ENCODE assay signal across 23 cellular contexts in genomic region chr14:100127853-100128455, GRCh38. TPM values are rescaled to one million over a fixed set of nuclear protein-coding genes. Genes with fewer than 3 reads are reported as not detected.
DNase-seq lines count a peak whose midpoint lies in the region; ATAC-seq lines count a peak whose summit lies in the region.
"Had no signal": no experiment of that assay in that cellular context is flagged by ENCODE, and none has a peak within 500 bp of the region (broad histone marks: within the 10 kb centered on the region; RNA-seq: fewer than 3 reads in every experiment).

No MANE protein-coding gene starts in this region.

- peaks cover 10 to 82% (median 25%) of the 10 kb centered on the region in 11 experiments; a peak in 17 of 22 replicates for H4K20me1 ChIP-seq in BLaER1 treated with 17β-estradiol and CSF1 and Interleukin-3, amounts not matched to agents 10 nM and 100 nM

- DNase-seq in activated CD4-positive, alpha-beta T cell treated with anti-CD3 and anti-CD28 coated beads, Interleukin-2, amount 10 ng/mL, durations not matched to agents 24 days and 14 days, result no peak
- DNase-seq in activated CD4-positive, alpha-beta T cell treated with anti-CD3 and anti-CD28 coated beads for 4 hours, result no peak
- DNase-seq in naive thymus-derived CD8-positive, alpha-beta T cell, result no peak
- DNase-seq in NCI-H1417 (lab: John Stamatoyannopoulos, UW) (no peak), COLO668 (lab: John Stamatoyannopoulos, UW; ENCODE audit: unreplicated experiment) (no peak)
- DNase-seq: 8988T; Calu3; CD4-positive, CD25-positive, alpha-beta regulatory T cell; EL; KBM-7; MV-4-11; NCI-H1417 treated with DMSO at 0.1 percent for 48 hours; NCI-H187 treated with DMSO at 0.1 percent for 48 hours; NCI-H345; NCI-H524 treated with DMSO at 0.1 percent for 48 hours; SHP77 had no signal

- no peaks in the 10 kb centered on the region for H3K9me3 ChIP-seq in BLaER1 treated with 17β-estradiol and CSF1 and Interleukin-3, amounts not matched to agents 10 nM and 100 nM (replicated peaks in 1 of 11)

- POLR2A ChIA-PET in naive thymus-derived CD8-positive, alpha-beta T cell (lab: Charles Lee), result interaction anchor here (0.6 to 1.5 kb wide), 8 partner anchors 11 to 63 kb away, joined by 3 to 4 read pairs (median 3); partner anchors contain the start of gene EVL

- H3K4me2 ChIP-seq in BLaER1 treated with 17β-estradiol and CSF1 and Interleukin-3, amounts not matched to agents 10 nM and 100 nM, result peak overlapping the region in 9 of 11 experiments; percentile 8 to 50 (median 24); a peak in 9 of 22 replicates
- H3K4me2 ChIP-seq: GM23338 had no signal

- H3K27ac Mint-ChIP-seq in activated CD4-positive, alpha-beta T cell treated with anti-CD3 and anti-CD28 coated beads, Interleukin-2, amount 10 ng/mL, durations not matched to agents 24 days and 14 days, result peak overlapping the region; percentile 30
- H3K27ac Mint-ChIP-seq in activated naive CD8-positive, alpha-beta T cell, result peak overlapping the region; percentile 86
- H3K27ac Mint-ChIP-seq in naive thymus-derived CD8-positive, alpha-beta T cell, result peak overlapping the region in 6 of 10 donors; percentile 59 to 91 (median 73)
- H3K27ac Mint-ChIP-seq: GM23338 had no signal

- H3K27ac ChIP-seq in BLaER1 treated with 17β-estradiol and CSF1 and Interleukin-3, amounts not matched to agents 10 nM and 100 nM, result no peak overlapping the region

- peaks cover 37 to 71% (median 56%) of the 10 kb centered on the region in 10 experiments for H3K4me1 ChIP-seq in BLaER1 treated with 17β-estradiol and CSF1 and Interleukin-3, amounts not matched to agents 10 nM and 100 nM

- no peak overlapping the region for H3K9ac ChIP-seq in BLaER1 treated with 17β-estradiol and CSF1 and Interleukin-3, amounts not matched to agents 10 nM and 100 nM

- ATAC-seq in naive thymus-derived CD8-positive, alpha-beta T cell, result no peak
- no peak for ATAC-seq in HG03521 (IDR thresholded peaks at IDR 0.05; ENCODE audit: unreplicated experiment)
- ATAC-seq: GM23338, HCT116 had no signal

- no peak overlapping the region for H3K4me3 ChIP-seq in BLaER1 treated with 17β-estradiol and CSF1 and Interleukin-3, amounts not matched to agents 10 nM and 100 nM
- H3K4me3 ChIP-seq: GM23338 had no signal

- no peaks in the 10 kb centered on the region for H3K9me3 Mint-ChIP-seq in activated CD4-positive, alpha-beta T cell treated with anti-CD3 and anti-CD28 coated beads, Interleukin-2, amount 10 ng/mL, durations not matched to agents 24 days and 14 days
- no peaks in the 10 kb centered on the region for H3K9me3 Mint-ChIP-seq in activated naive CD8-positive, alpha-beta T cell (ENCODE audit: low read depth)
- H3K9me3 Mint-ChIP-seq in naive thymus-derived CD8-positive, alpha-beta T cell, result no peaks in the 10 kb centered on the region
- H3K9me3 Mint-ChIP-seq: GM23338 had no signal

- H3K4me1 Mint-ChIP-seq in activated CD4-positive, alpha-beta T cell treated with anti-CD3 and anti-CD28 coated beads, Interleukin-2, amount 10 ng/mL, durations not matched to agents 24 days and 14 days, result peaks cover 5% of the 10 kb centered on the region
- peaks cover 5% of the 10 kb centered on the region for H3K4me1 Mint-ChIP-seq in activated naive CD8-positive, alpha-beta T cell (ENCODE audit: low read depth)
- H3K4me1 Mint-ChIP-seq in naive thymus-derived CD8-positive, alpha-beta T cell, result peaks cover 2 to 20% (median 13%) of the 10 kb centered on the region in 4 donors

- H3K36me3 ChIP-seq in BLaER1 treated with 17β-estradiol and CSF1 and Interleukin-3, amounts not matched to agents 10 nM and 100 nM, result peaks cover 59 to 99% (median 85%) of the 10 kb centered on the region in 11 experiments

- H3K36me3 Mint-ChIP-seq in activated CD4-positive, alpha-beta T cell treated with anti-CD3 and anti-CD28 coated beads, Interleukin-2, amount 10 ng/mL, durations not matched to agents 24 days and 14 days (ENCODE audit: low read depth), result peaks cover 63% of the 10 kb centered on the region
- peaks cover 6% of the 10 kb centered on the region for H3K36me3 Mint-ChIP-seq in activated naive CD8-positive, alpha-beta T cell
- H3K36me3 Mint-ChIP-seq in naive thymus-derived CD8-positive, alpha-beta T cell, result peaks cover 0 to 91% (median 20%) of the 10 kb centered on the region in 3 donors

- H3K27me3 ChIP-seq in BLaER1 treated with 17β-estradiol and CSF1 and Interleukin-3, amounts not matched to agents 10 nM and 100 nM, result no peaks in the 10 kb centered on the region

- H3K4me3 Mint-ChIP-seq in activated CD4-positive, alpha-beta T cell treated with anti-CD3 and anti-CD28 coated beads, Interleukin-2, amount 10 ng/mL, durations not matched to agents 24 days and 14 days, result no peak overlapping the region
- H3K4me3 Mint-ChIP-seq in activated naive CD8-positive, alpha-beta T cell, result no peak overlapping the region
- no peak overlapping the region for H3K4me3 Mint-ChIP-seq in naive thymus-derived CD8-positive, alpha-beta T cell
- H3K4me3 Mint-ChIP-seq: CD4-positive, CD25-positive, alpha-beta regulatory T cell; GM23338 had no signal

- intact Hi-C loops in activated CD4-positive, alpha-beta T cell treated with anti-CD3 and anti-CD28 coated beads, Interleukin-2, amount 10 ng/mL, durations not matched to agents 24 days and 14 days (cut with micrococcal nuclease), result no loop called here

- no peaks in the 10 kb centered on the region for H3K27me3 Mint-ChIP-seq in activated CD4-positive, alpha-beta T cell treated with anti-CD3 and anti-CD28 coated beads, Interleukin-2, amount 10 ng/mL, durations not matched to agents 24 days and 14 days
- H3K27me3 Mint-ChIP-seq in activated naive CD8-positive, alpha-beta T cell, result no peaks in the 10 kb centered on the region
- no peaks in the 10 kb centered on the region for H3K27me3 Mint-ChIP-seq in naive thymus-derived CD8-positive, alpha-beta T cell
- H3K27me3 Mint-ChIP-seq: CD4-positive, CD25-positive, alpha-beta regulatory T cell had no signal

RNA-seq across cellular contexts. Expression of gene DEGS2, which starts 31.5 kb away (rescaled TPM):
- total RNA-seq in activated CD4-positive, alpha-beta T cell treated with anti-CD3 and anti-CD28 coated beads, Interleukin-2, amount 10 ng/mL, durations not matched to agents 24 days and 14 days, result 0.09 and 0.35 TPM in 2 replicates
- under 1 TPM in 1 of 2 experiments, not detected in 1; 0.49 TPM for total RNA-seq in naive thymus-derived CD8-positive, alpha-beta T cell
- 1 to 10 TPM in 2 of 3 donors, under 1 TPM in 1; 0.39 to 1.1 (median 1.0) TPM for polyA plus RNA-seq in naive thymus-derived CD8-positive, alpha-beta T cell
- total RNA-seq: CD4-positive, CD25-positive, alpha-beta regulatory T cell; RPMI7951 had no signal
- polyA plus RNA-seq: AG04450 had no signal

Comparison
In these comparisons a context has a peak if more than half of its experiments do, and no peak if none do; other contexts are left out.
1. H3K27ac Mint-ChIP-seq: peak in every context shown above with its lines; median percentile 86 in activated naive CD8-positive, alpha-beta T cell; 73 in naive thymus-derived CD8-positive, alpha-beta T cell; 30 in activated CD4-positive, alpha-beta T cell treated with anti-CD3 and anti-CD28 coated beads, Interleukin-2, amount 10 ng/mL, durations not matched to agents 24 days and 14 days.